ENCODE assay signal across 2 cellular contexts in the genomic region with DNA sequence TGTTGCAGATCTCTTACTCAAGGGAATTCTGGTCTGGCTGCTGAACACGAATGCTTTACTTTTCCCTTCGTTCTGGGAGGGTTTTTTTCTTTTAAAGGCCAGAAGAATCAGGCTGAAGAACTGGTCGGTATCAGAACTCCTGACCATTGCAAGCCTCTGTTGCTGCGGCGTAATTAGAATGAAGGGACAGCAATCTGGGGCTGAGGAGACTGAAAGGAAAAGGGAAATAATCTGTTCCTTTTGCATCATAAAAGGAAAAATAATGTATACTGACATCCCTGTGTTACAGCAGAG.
TF ChIP-seq lines count a peak whose summit lies in the region.

No MANE protein-coding gene starts in this region.

TF ChIP-seq in GM12878, 131 proteins besides CTCF, POLR2A, EP300 and RAD21 (continued from another document and continues in another):
- TF ChIP-seq, protein P1, sequence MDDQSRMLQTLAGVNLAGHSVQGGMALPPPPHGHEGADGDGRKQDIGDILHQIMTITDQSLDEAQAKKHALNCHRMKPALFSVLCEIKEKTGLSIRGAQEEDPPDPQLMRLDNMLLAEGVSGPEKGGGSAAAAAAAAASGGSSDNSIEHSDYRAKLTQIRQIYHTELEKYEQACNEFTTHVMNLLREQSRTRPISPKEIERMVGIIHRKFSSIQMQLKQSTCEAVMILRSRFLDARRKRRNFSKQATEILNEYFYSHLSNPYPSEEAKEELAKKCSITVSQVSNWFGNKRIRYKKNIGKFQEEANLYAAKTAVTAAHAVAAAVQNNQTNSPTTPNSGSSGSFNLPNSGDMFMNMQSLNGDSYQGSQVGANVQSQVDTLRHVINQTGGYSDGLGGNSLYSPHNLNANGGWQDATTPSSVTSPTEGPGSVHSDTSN (IDR thresholded peaks at IDR 0.05; ENCODE audit: insufficient replicate concordance, low read depth, low read length), result no peak
- TF ChIP-seq MEF2B (IDR thresholded peaks at IDR 0.05; ENCODE audit: partially characterized antibody, poor library complexity, severe bottlenecking) (no peak), ZNF207 (IDR thresholded peaks at IDR 0.05; ENCODE audit: borderline replicate concordance) (no peak), ZNF384 (IDR thresholded peaks at IDR 0.05; ENCODE audit: borderline replicate concordance, low read depth, low read length) (no peak), EED (IDR thresholded peaks at IDR 0.05; ENCODE audit: low read depth) (no peak), RELA (IDR thresholded peaks at IDR 0.05; ENCODE audit: borderline replicate concordance, partially characterized antibody) (no peak), MTA3 (IDR thresholded peaks at IDR 0.05; ENCODE audit: borderline replicate concordance, low read length) (no peak)
- TF ChIP-seq, protein P2, sequence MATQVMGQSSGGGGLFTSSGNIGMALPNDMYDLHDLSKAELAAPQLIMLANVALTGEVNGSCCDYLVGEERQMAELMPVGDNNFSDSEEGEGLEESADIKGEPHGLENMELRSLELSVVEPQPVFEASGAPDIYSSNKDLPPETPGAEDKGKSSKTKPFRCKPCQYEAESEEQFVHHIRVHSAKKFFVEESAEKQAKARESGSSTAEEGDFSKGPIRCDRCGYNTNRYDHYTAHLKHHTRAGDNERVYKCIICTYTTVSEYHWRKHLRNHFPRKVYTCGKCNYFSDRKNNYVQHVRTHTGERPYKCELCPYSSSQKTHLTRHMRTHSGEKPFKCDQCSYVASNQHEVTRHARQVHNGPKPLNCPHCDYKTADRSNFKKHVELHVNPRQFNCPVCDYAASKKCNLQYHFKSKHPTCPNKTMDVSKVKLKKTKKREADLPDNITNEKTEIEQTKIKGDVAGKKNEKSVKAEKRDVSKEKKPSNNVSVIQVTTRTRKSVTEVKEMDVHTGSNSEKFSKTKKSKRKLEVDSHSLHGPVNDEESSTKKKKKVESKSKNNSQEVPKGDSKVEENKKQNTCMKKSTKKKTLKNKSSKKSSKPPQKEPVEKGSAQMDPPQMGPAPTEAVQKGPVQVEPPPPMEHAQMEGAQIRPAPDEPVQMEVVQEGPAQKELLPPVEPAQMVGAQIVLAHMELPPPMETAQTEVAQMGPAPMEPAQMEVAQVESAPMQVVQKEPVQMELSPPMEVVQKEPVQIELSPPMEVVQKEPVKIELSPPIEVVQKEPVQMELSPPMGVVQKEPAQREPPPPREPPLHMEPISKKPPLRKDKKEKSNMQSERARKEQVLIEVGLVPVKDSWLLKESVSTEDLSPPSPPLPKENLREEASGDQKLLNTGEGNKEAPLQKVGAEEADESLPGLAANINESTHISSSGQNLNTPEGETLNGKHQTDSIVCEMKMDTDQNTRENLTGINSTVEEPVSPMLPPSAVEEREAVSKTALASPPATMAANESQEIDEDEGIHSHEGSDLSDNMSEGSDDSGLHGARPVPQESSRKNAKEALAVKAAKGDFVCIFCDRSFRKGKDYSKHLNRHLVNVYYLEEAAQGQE (IDR thresholded peaks at IDR 0.05; ENCODE audit: low read depth, low read length), result no peak
- TF ChIP-seq, protein P3, sequence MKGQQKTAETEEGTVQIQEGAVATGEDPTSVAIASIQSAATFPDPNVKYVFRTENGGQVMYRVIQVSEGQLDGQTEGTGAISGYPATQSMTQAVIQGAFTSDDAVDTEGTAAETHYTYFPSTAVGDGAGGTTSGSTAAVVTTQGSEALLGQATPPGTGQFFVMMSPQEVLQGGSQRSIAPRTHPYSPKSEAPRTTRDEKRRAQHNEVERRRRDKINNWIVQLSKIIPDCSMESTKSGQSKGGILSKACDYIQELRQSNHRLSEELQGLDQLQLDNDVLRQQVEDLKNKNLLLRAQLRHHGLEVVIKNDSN (IDR thresholded peaks at IDR 0.05; ENCODE audit: borderline replicate concordance, extremely low read length, insufficient read depth, low read depth, low read length), result no peak
- TF ChIP-seq, protein P4, sequence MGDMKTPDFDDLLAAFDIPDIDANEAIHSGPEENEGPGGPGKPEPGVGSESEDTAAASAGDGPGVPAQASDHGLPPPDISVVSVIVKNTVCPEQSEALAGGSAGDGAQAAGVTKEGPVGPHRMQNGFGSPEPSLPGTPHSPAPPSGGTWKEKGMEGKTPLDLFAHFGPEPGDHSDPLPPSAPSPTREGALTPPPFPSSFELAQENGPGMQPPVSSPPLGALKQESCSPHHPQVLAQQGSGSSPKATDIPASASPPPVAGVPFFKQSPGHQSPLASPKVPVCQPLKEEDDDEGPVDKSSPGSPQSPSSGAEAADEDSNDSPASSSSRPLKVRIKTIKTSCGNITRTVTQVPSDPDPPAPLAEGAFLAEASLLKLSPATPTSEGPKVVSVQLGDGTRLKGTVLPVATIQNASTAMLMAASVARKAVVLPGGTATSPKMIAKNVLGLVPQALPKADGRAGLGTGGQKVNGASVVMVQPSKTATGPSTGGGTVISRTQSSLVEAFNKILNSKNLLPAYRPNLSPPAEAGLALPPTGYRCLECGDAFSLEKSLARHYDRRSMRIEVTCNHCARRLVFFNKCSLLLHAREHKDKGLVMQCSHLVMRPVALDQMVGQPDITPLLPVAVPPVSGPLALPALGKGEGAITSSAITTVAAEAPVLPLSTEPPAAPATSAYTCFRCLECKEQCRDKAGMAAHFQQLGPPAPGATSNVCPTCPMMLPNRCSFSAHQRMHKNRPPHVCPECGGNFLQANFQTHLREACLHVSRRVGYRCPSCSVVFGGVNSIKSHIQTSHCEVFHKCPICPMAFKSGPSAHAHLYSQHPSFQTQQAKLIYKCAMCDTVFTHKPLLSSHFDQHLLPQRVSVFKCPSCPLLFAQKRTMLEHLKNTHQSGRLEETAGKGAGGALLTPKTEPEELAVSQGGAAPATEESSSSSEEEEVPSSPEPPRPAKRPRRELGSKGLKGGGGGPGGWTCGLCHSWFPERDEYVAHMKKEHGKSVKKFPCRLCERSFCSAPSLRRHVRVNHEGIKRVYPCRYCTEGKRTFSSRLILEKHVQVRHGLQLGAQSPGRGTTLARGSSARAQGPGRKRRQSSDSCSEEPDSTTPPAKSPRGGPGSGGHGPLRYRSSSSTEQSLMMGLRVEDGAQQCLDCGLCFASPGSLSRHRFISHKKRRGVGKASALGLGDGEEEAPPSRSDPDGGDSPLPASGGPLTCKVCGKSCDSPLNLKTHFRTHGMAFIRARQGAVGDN (IDR thresholded peaks at IDR 0.05), result no peak
- TF ChIP-seq, protein P5, sequence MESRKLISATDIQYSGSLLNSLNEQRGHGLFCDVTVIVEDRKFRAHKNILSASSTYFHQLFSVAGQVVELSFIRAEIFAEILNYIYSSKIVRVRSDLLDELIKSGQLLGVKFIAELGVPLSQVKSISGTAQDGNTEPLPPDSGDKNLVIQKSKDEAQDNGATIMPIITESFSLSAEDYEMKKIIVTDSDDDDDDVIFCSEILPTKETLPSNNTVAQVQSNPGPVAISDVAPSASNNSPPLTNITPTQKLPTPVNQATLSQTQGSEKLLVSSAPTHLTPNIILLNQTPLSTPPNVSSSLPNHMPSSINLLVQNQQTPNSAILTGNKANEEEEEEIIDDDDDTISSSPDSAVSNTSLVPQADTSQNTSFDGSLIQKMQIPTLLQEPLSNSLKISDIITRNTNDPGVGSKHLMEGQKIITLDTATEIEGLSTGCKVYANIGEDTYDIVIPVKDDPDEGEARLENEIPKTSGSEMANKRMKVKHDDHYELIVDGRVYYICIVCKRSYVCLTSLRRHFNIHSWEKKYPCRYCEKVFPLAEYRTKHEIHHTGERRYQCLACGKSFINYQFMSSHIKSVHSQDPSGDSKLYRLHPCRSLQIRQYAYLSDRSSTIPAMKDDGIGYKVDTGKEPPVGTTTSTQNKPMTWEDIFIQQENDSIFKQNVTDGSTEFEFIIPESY (IDR thresholded peaks at IDR 0.05), result no peak

TF ChIP-seq in liver, 16 proteins besides CTCF, POLR2A, EP300 and RAD21 (continued from another document):
- TF ChIP-seq, protein P5 (IDR thresholded peaks at IDR 0.05), result no peak
- TF ChIP-seq HNF4A (conservative IDR thresholded peaks at IDR 0.05) (no peak), RXRA (IDR thresholded peaks at IDR 0.05) (no peak), FOXA2 (IDR thresholded peaks at IDR 0.05) (no peak)
TF ChIP-seq in liver: peak in this region for 0.
